9 cellular contexts compared by ENCODE assay signal in genomic region chr6:84763397-84764331, GRCh38. TPM values are rescaled to one million over a fixed set of nuclear protein-coding genes. Genes with fewer than 3 reads are reported as not detected.
DNase-seq lines count a peak whose midpoint lies in the region; ATAC-seq and TF ChIP-seq lines count a peak whose summit lies in the region.
"Had no signal": no experiment of that assay in that cellular context is flagged by ENCODE, and none has a peak within 500 bp of the region (broad histone marks: within the 10 kb centered on the region; RNA-seq: fewer than 3 reads in every experiment).

No MANE protein-coding gene starts in this region.

- no peak for DNase-seq in stimulated activated naive CD8-positive, alpha-beta T cell treated with anti-CD3 and anti-CD28 coated beads, Interleukin-15, Interleukin-2, amounts not matched to agents 100 U/mL and 50 U/mL, for 24 hours
- peak; percentile 28 to 92 for DNase-seq in ascending aorta (ENCODE audit: low spot score in 2 of 2)
- peak; percentile 70 for DNase-seq in islet precursor cell
- DNase-seq in stimulated activated CD4-positive, alpha-beta T cell treated with anti-CD3 and anti-CD28 coated beads, Interleukin-4, amount 100 ng/mL, for 4 hours = no peak
- DNase-seq in stimulated activated CD4-positive, alpha-beta T cell treated with anti-CD3 and anti-CD28 coated beads, Interleukin-1b, Interleukin-23, amount 100 ng/mL, for 48 hours = no peak

- H3K27ac Mint-ChIP-seq in stimulated activated naive CD8-positive, alpha-beta T cell treated with anti-CD3 and anti-CD28 coated beads, Interleukin-15, Interleukin-2, amounts not matched to agents 100 ng/mL and 50 ng/mL, for 24 hours = peak overlapping the region; percentile 53

- H3K4me3 ChIP-seq in ascending aorta (peak overlapping the region; percentile 56 to 100), subcutaneous abdominal adipose tissue (ENCODE audit: low read depth in 1 of 5, low read length in 5 of 5) (peak overlapping the region; percentile 71 to 96 (median 89))

- H3K4me3 Mint-ChIP-seq in stimulated activated naive CD8-positive, alpha-beta T cell treated with anti-CD3 and anti-CD28 coated beads, Interleukin-15, Interleukin-2, amounts not matched to agents 100 ng/mL and 50 ng/mL, for 24 hours = peak overlapping the region; percentile 58
- H3K4me3 Mint-ChIP-seq: central memory CD8-positive, alpha-beta T cell had no signal

- H3K27me3 Mint-ChIP-seq in stimulated activated naive CD8-positive, alpha-beta T cell treated with anti-CD3 and anti-CD28 coated beads, Interleukin-15, Interleukin-2, amounts not matched to agents 100 ng/mL and 50 ng/mL, for 24 hours = peaks cover 85% of the 10 kb centered on the region

- H3K36me3 ChIP-seq in ascending aorta (no peaks in the 10 kb centered on the region), subcutaneous abdominal adipose tissue (ENCODE audit: control insufficient read depth in 5 of 5, insufficient read depth in 5 of 5, low read length in 5 of 5) (no peaks in the 10 kb centered on the region)

- H3K27me3 ChIP-seq in ascending aorta = no peaks in the 10 kb centered on the region
- peaks cover 0 to 14% (median 4%) of the 10 kb centered on the region in 5 donors for H3K27me3 ChIP-seq in subcutaneous abdominal adipose tissue (ENCODE audit: control insufficient read depth in 5 of 5, insufficient read depth in 4 of 5, low read length in 5 of 5)

- H3K27ac ChIP-seq in ascending aorta (peak overlapping the region; percentile 98 to 100), subcutaneous abdominal adipose tissue (ENCODE audit: low read depth, low read length) (peak overlapping the region; percentile 84)

- no peaks in the 10 kb centered on the region for H3K36me3 Mint-ChIP-seq in stimulated activated naive CD8-positive, alpha-beta T cell treated with anti-CD3 and anti-CD28 coated beads, Interleukin-15, Interleukin-2, amounts not matched to agents 100 ng/mL and 50 ng/mL, for 24 hours (ENCODE audit: low read depth)

- TF ChIP-seq CTCF in ascending aorta (IDR thresholded peaks at IDR 0.05) = peak; percentile 23 to 48 (median 27)

- no peak for ATAC-seq in stimulated activated naive CD8-positive, alpha-beta T cell treated with anti-CD3 and anti-CD28 coated beads, Interleukin-15, Interleukin-2, amounts not matched to agents 100 U/mL and 50 U/mL, for 24 hours
- no peak for ATAC-seq in GM18517 (IDR thresholded peaks at IDR 0.05; ENCODE audit: unreplicated experiment)

- peaks cover 19% of the 10 kb centered on the region for H3K4me1 Mint-ChIP-seq in stimulated activated naive CD8-positive, alpha-beta T cell treated with anti-CD3 and anti-CD28 coated beads, Interleukin-15, Interleukin-2, amounts not matched to agents 100 ng/mL and 50 ng/mL, for 24 hours (ENCODE audit: low read depth)
- H3K4me1 Mint-ChIP-seq: central memory CD8-positive, alpha-beta T cell had no signal

- peak overlapping the region; percentile 51 to 84 (median 80) for H3K9ac ChIP-seq in subcutaneous abdominal adipose tissue (ENCODE audit: low read length in 5 of 5)

- intact Hi-C loops in ascending aorta (cut with DNase I) = loop anchor here (1.0 to 10.0 kb wide), 5 partner anchors 11 to 1569 kb away; partner anchors contain the start of genes PGM3, RWDD2A and SYNCRIP

- H3K9me3 ChIP-seq in ascending aorta (no peaks in the 10 kb centered on the region), subcutaneous abdominal adipose tissue (ENCODE audit: control insufficient read depth in 5 of 5, low read length in 5 of 5) (no peaks in the 10 kb centered on the region)

- no peaks in the 10 kb centered on the region for H3K9me3 Mint-ChIP-seq in stimulated activated naive CD8-positive, alpha-beta T cell treated with anti-CD3 and anti-CD28 coated beads, Interleukin-15, Interleukin-2, amounts not matched to agents 100 ng/mL and 50 ng/mL, for 24 hours
- H3K9me3 Mint-ChIP-seq: central memory CD8-positive, alpha-beta T cell had no signal

- H3K4me1 ChIP-seq in ascending aorta = peaks cover 0 to 1% of the 10 kb centered on the region in 2 donors
- peaks cover 0 to 32% (median 23%) of the 10 kb centered on the region in 5 donors for H3K4me1 ChIP-seq in subcutaneous abdominal adipose tissue (ENCODE audit: control insufficient read depth in 5 of 5, insufficient read depth in 5 of 5, low read length in 5 of 5)

RNA-seq across cellular contexts. Expression of gene TBX18, which starts 0.7 kb away (rescaled TPM):
- 81.0 TPM for total RNA-seq in ascending aorta

Comparison
In these comparisons a context has a peak if more than half of its experiments do, and no peak if none do; other contexts are left out.
1. DNase-seq: peak in ascending aorta (2 of 2) and islet precursor cell (single experiment); none in stimulated activated naive CD8-positive, alpha-beta T cell treated with anti-CD3 and anti-CD28 coated beads, Interleukin-15, Interleukin-2, amounts not matched to agents 100 U/mL and 50 U/mL, for 24 hours (single experiment), stimulated activated CD4-positive, alpha-beta T cell treated with anti-CD3 and anti-CD28 coated beads, Interleukin-4, amount 100 ng/mL, for 4 hours (0 of 2) and stimulated activated CD4-positive, alpha-beta T cell treated with anti-CD3 and anti-CD28 coated beads, Interleukin-1b, Interleukin-23, amount 100 ng/mL, for 48 hours (single experiment).